In genomic region chr9:27569406-27569805, GRCh38 we compare ENCODE assay signal across 1 cellular context.
TF ChIP-seq lines count a peak whose summit lies in the region.

No MANE protein-coding gene starts in this region.

TF ChIP-seq in HepG2, 621 proteins besides CTCF, POLR2A, EP300 and RAD21 (continued from another document and continues in another):
- TF ChIP-seq ZBTB40 (IDR thresholded peaks at IDR 0.05) = no peak
- no peak for TF ChIP-seq ZBTB40 (CRISPR knock-in tag; IDR thresholded peaks at IDR 0.05)
- TF ChIP-seq SOX13 (IDR thresholded peaks at IDR 0.05) = no peak
- peak in 1 of 2 experiments; percentile 48; a peak in 1 of 4 replicates for TF ChIP-seq SOX13 (CRISPR knock-in tag; conservative IDR thresholded peaks at IDR 0.05 in 1 of 2, IDR thresholded peaks at IDR 0.05 in 1 of 2)
- no peak for TF ChIP-seq MAF1 (CRISPR knock-in tag; IDR thresholded peaks at IDR 0.05; ENCODE audit: borderline replicate concordance)
- no peak for TF ChIP-seq ZNF550 (CRISPR knock-in tag; IDR thresholded peaks at IDR 0.05; ENCODE audit: borderline replicate concordance)
- TF ChIP-seq ZBTB42 (CRISPR knock-in tag; IDR thresholded peaks at IDR 0.05) = no peak
- no peak for TF ChIP-seq ATAD3A (CRISPR knock-in tag; IDR thresholded peaks at IDR 0.05)
- TF ChIP-seq ELK4 (CRISPR knock-in tag; IDR thresholded peaks at IDR 0.05; ENCODE audit: borderline replicate concordance) = no peak
- peak; percentile 57; the same call in 1 of the 2 replicates for TF ChIP-seq FOSL1 (CRISPR knock-in tag; IDR thresholded peaks at IDR 0.05; ENCODE audit: borderline replicate concordance)
- no peak for TF ChIP-seq SCMH1 (CRISPR knock-in tag; IDR thresholded peaks at IDR 0.05; ENCODE audit: borderline replicate concordance)
- TF ChIP-seq THAP9 (CRISPR knock-in tag; IDR thresholded peaks at IDR 0.05; ENCODE audit: borderline replicate concordance) = no peak
- TF ChIP-seq GPBP1L1 (CRISPR knock-in tag; IDR thresholded peaks at IDR 0.05) = no peak
- TF ChIP-seq ZNF326 (CRISPR knock-in tag; IDR thresholded peaks at IDR 0.05; ENCODE audit: borderline replicate concordance) = no peak
- TF ChIP-seq ZSCAN30 (CRISPR knock-in tag; IDR thresholded peaks at IDR 0.05) = no peak
- TF ChIP-seq GATAD2A (CRISPR knock-in tag; IDR thresholded peaks at IDR 0.05) = 0 out of 2 replicates have a peak, but pooled peaks have one; percentile 18
- TF ChIP-seq ATF7-NPFF (CRISPR knock-in tag; IDR thresholded peaks at IDR 0.05; ENCODE audit: low read depth) = no peak
- TF ChIP-seq ZNF781 (CRISPR knock-in tag; IDR thresholded peaks at IDR 0.05; ENCODE audit: borderline replicate concordance, not compliant biosample characterization) = no peak
- no peak for TF ChIP-seq HNRNPL (IDR thresholded peaks at IDR 0.05; ENCODE audit: low read depth, low read length)
- no peak for TF ChIP-seq ZNF691 (CRISPR knock-in tag; IDR thresholded peaks at IDR 0.05; ENCODE audit: borderline replicate concordance, low read depth)
- TF ChIP-seq ZBTB20 (CRISPR knock-in tag; IDR thresholded peaks at IDR 0.05; ENCODE audit: borderline replicate concordance, low read depth) = peak; percentile 94
- TF ChIP-seq ZNF317 (CRISPR knock-in tag; IDR thresholded peaks at IDR 0.05) = no peak
- TF ChIP-seq BCL6 (CRISPR knock-in tag; IDR thresholded peaks at IDR 0.05) = peak; percentile 66
- TF ChIP-seq NFE2 (CRISPR knock-in tag; IDR thresholded peaks at IDR 0.05) = no peak
- no peak for TF ChIP-seq AKNA (CRISPR knock-in tag; IDR thresholded peaks at IDR 0.05; ENCODE audit: borderline replicate concordance)
- TF ChIP-seq ZNF83 (CRISPR knock-in tag; IDR thresholded peaks at IDR 0.05; ENCODE audit: borderline replicate concordance) = no peak
- no peak for TF ChIP-seq EZH2 (conservative IDR thresholded peaks at IDR 0.05; ENCODE audit: low read depth, low read length)
- no peak for TF ChIP-seq ZNF430 (CRISPR knock-in tag; IDR thresholded peaks at IDR 0.05)
- TF ChIP-seq ZBTB3 (CRISPR knock-in tag; IDR thresholded peaks at IDR 0.05; ENCODE audit: borderline replicate concordance, low read depth) = no peak
- no peak for TF ChIP-seq HES4 (CRISPR knock-in tag; IDR thresholded peaks at IDR 0.05; ENCODE audit: borderline replicate concordance)
- no peak for TF ChIP-seq TEF (CRISPR knock-in tag; IDR thresholded peaks at IDR 0.05)
- no peak for TF ChIP-seq ZFAT (CRISPR knock-in tag; conservative IDR thresholded peaks at IDR 0.05)
- TF ChIP-seq SOX5 (CRISPR knock-in tag; IDR thresholded peaks at IDR 0.05; ENCODE audit: borderline replicate concordance) = peak; percentile 35; the same call in 1 of the 2 replicates
- TF ChIP-seq USF2 (IDR thresholded peaks at IDR 0.05; ENCODE audit: low read depth, low read length) = no peak
- TF ChIP-seq USF2 (CRISPR knock-in tag; IDR thresholded peaks at IDR 0.05; ENCODE audit: borderline replicate concordance) = no peak
- no peak for TF ChIP-seq ZNF510 (CRISPR knock-in tag; IDR thresholded peaks at IDR 0.05; ENCODE audit: low read depth)
- TF ChIP-seq ZNF839 (CRISPR knock-in tag; IDR thresholded peaks at IDR 0.05; ENCODE audit: borderline replicate concordance) = no peak
